Comparison of ENCODE assay signal across 16 cellular contexts in the genomic region with DNA sequence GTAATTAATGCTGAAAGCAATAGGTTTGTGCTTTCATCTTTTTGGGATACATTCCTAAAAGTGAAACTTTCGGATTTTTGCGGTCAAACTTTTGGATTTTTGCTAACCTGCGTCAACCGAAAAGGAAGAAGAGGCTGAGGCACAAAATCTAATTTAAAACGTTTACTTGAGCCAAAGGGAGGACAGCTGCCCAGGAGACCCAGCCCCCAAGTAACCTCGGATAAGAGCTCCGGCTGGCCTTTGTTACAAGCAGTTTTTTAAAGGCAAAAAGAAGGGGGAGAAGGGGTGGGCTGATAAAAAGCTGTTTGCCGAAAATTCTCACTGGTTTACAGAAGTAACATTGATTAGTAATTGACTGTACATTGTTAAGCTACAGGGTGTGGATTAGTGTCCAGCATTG. TPM values are rescaled to one million over a fixed set of nuclear protein-coding genes. Genes with fewer than 3 reads are reported as not detected.
DNase-seq lines count a peak whose midpoint lies in the region; ATAC-seq and TF ChIP-seq lines count a peak whose summit lies in the region.
"Had no signal": no experiment of that assay in that cellular context is flagged by ENCODE, and none has a peak within 500 bp of the region (broad histone marks: within the 10 kb centered on the region; RNA-seq: fewer than 3 reads in every experiment).

No MANE protein-coding gene starts in this region.

- no peak for TF ChIP-seq EP300 in transverse colon (IDR thresholded peaks at IDR 0.05; ENCODE audit: low read depth)

- TF ChIP-seq POLR2A in transverse colon (IDR thresholded peaks at IDR 0.05) = no peak

- WGBS in transverse colon (ENCODE audit: low coverage in 1 of 2), 2 donors = 28 to 36% methylated on average over 6 to 8 of the region's 8 CpGs

- intact Hi-C loops in transverse colon (cut with DNase I; ENCODE audit: low total_unique reads) = no loop called here

- H3K36me3 ChIP-seq in transverse colon = no peaks in the 10 kb centered on the region
- H3K36me3 ChIP-seq: right atrium auricular region had no signal

- no peaks in the 10 kb centered on the region for H3K9me3 ChIP-seq in transverse colon
- H3K9me3 ChIP-seq: right atrium auricular region had no signal

- H3K4me3 ChIP-seq in astrocyte of the cerebellum (ENCODE audit: low read depth, low read length) = no peak overlapping the region
- no peak overlapping the region for H3K4me3 ChIP-seq in transverse colon
- H3K4me3 ChIP-seq: right atrium auricular region had no signal

- no peaks in the 10 kb centered on the region for H3K27me3 ChIP-seq in transverse colon
- H3K27me3 ChIP-seq: right atrium auricular region had no signal

- peak overlapping the region; percentile 38 to 68 (median 66) for H3K27ac ChIP-seq in transverse colon
- H3K27ac ChIP-seq: 22Rv1 had no signal

- ATAC-seq in GM21529 (IDR thresholded peaks at IDR 0.05; ENCODE audit: unreplicated experiment) = no peak
- ATAC-seq: activated T-cell treated with anti-CD3 and anti-CD28 coated beads, Interleukin-2, amount 50 U/mL, for 4 hours; stimulated activated memory B cell treated with anti-CD40 and anti-IgM and Interleukin-4, amounts not matched to agents 10 μg/mL and 1 μg/mL and 100 μg/mL, for 72 hours had no signal

- peaks cover 0 to 22% (median 2%) of the 10 kb centered on the region in 4 donors for H3K4me1 ChIP-seq in transverse colon
- H3K4me1 ChIP-seq: right atrium auricular region had no signal

- DNase-seq in NCI-H2227 (lab: John Stamatoyannopoulos, UW; ENCODE audit: unreplicated experiment) (peak; percentile 24), NCI-H2227 treated with DMSO at 0.1 percent for 48 hours (lab: John Stamatoyannopoulos, UW) (no peak), astrocyte of the cerebellum (ENCODE audit: low read depth) (peak; percentile 27), iris pigment epithelial cell (ENCODE audit: low read depth) (peak; percentile 39), transverse colon (no peak), NCI-H2029 (lab: John Stamatoyannopoulos, UW) (no peak), activated gamma-delta T cell treated with Interleukin-2 at 50 U/mL for 16 hours (no peak)
- DNase-seq: activated CD4-positive, alpha-beta T cell treated with anti-CD3 and anti-CD28 coated beads for 4 hours; activated T-cell treated with anti-CD3 and anti-CD28 coated beads, Interleukin-2, amount 50 U/mL, for 4 hours; GF-D8; NCI-H1417 treated with DMSO at 0.1 percent for 48 hours; T-helper 2 cell had no signal

- TF ChIP-seq CTCF in astrocyte of the cerebellum (IDR thresholded peaks at IDR 0.05; ENCODE audit: low read depth, low read length, missing control alignments) = no peak
- no peak for TF ChIP-seq CTCF in transverse colon (IDR thresholded peaks at IDR 0.05)

- in situ Hi-C loops in astrocyte of the cerebellum (cut with HindIII; ENCODE audit: low sequenced_read_pairs) = no loop called here
- in situ Hi-C loops in transverse colon (cut with MboI; ENCODE audit: low pct_ligation_motif_present in 1 of 4, low pct_unique_long_range_greater_than_20kb in 1 of 4, low sequenced_read_pairs in 3 of 4) = no loop called here

RNA-seq across cellular contexts. Expression of a gene that starts 59.3 kb away (rescaled TPM):
- total RNA-seq in transverse colon = 100 to 1,000 TPM in 2 of 4 donors, 10 to 100 TPM in 2; 54.9 to 154 (median 98.0) TPM

Comparison
In these comparisons a context has a peak if more than half of its experiments do, and no peak if none do; other contexts are left out.
1. DNase-seq: peak in NCI-H2227 (single experiment), astrocyte of the cerebellum (single experiment) and iris pigment epithelial cell (single experiment); none in NCI-H2227 treated with DMSO at 0.1 percent for 48 hours (single experiment), transverse colon (single experiment), NCI-H2029 (single experiment) and activated gamma-delta T cell treated with Interleukin-2 at 50 U/mL for 16 hours (single experiment).